Comparison of ENCODE assay signal across 11 cellular contexts in genomic region chr2:231685349-231686191, GRCh38. TPM values are rescaled to one million over a fixed set of nuclear protein-coding genes. Genes with fewer than 3 reads are reported as not detected.
DNase-seq lines count a peak whose midpoint lies in the region; ATAC-seq and TF ChIP-seq lines count a peak whose summit lies in the region.
"Had no signal": no experiment of that assay in that cellular context is flagged by ENCODE, and none has a peak within 500 bp of the region (broad histone marks: within the 10 kb centered on the region; RNA-seq: fewer than 3 reads in every experiment).

No MANE protein-coding gene starts in this region.

- H3K4ac ChIP-seq in mesendoderm (ENCODE audit: low read depth, low read length): no peak overlapping the region

- H3K56ac ChIP-seq in mesendoderm (ENCODE audit: low read length): peak overlapping the region; percentile 75

- peak; percentile 62 for DNase-seq in WERI-Rb-1
- DNase-seq in mesendoderm: peak; percentile 65
- DNase-seq in dedifferentiated amniotic fluid mesenchymal stem cell (ENCODE audit: extremely low spot score): no peak
- no peak for DNase-seq in NCI-H345 treated with DMSO at 0.1 percent for 48 hours (lab: John Stamatoyannopoulos, UW; ENCODE audit: unreplicated experiment)
- DNase-seq: activated T-cell treated with anti-CD3 and anti-CD28 coated beads, Interleukin-2, amount 50 U/mL, for 72 hours; GM23248 had no signal

- H2BK120ac ChIP-seq in mesendoderm (ENCODE audit: low read depth, low read length): no peak overlapping the region

- peak overlapping the region; percentile 92 for H2AK5ac ChIP-seq in mesendoderm (ENCODE audit: low read length)

- no peaks in the 10 kb centered on the region; a peak in 1 of 22 replicates for H4K20me1 ChIP-seq in BLaER1 treated with 17β-estradiol and CSF1 and Interleukin-3, amounts not matched to agents 10 nM and 100 nM

- CTCF ChIA-PET in HEK293 (lab: Yijun Ruan, JAX): interaction anchor here (0.5 to 11.4 kb wide), 9 partner anchors 9 to 91 kb away, joined by 3 to 85 read pairs (median 14); no protein-coding TSS in a partner anchor

- no peak overlapping the region for H2BK15ac ChIP-seq in mesendoderm (replicated peaks; ENCODE audit: low read depth)

- H3K9ac ChIP-seq in BLaER1 treated with 17β-estradiol and CSF1 and Interleukin-3, amounts not matched to agents 10 nM and 100 nM: peak overlapping the region in 9 of 11 experiments; percentile 15 to 98 (median 96); a peak in 19 of 22 replicates
- H3K9ac ChIP-seq in mesendoderm (ENCODE audit: low read length): no peak overlapping the region
- H3K9ac ChIP-seq: GM23248 had no signal

- TF ChIP-seq CTCF in HEK293 (tag by site-specific recombination; IDR thresholded peaks at IDR 0.05): peak; percentile 54
- peak; percentile 62 for TF ChIP-seq CTCF in WERI-Rb-1 (IDR thresholded peaks at IDR 0.05; ENCODE audit: low read depth, low read length)

- POLR2A ChIA-PET in HEK293 (lab: Yijun Ruan, JAX): interaction anchor here (1.1 to 5.5 kb wide), 2 partner anchors 23 to 28 kb away, joined by 3 to 41 read pairs; partner anchors contain the start of gene PTMA

- no peak overlapping the region for H4K5ac ChIP-seq in mesendoderm (ENCODE audit: low read length)

- no peaks in the 10 kb centered on the region for H3K9me3 ChIP-seq in BLaER1 treated with 17β-estradiol and CSF1 and Interleukin-3, amounts not matched to agents 10 nM and 100 nM (replicated peaks in 1 of 11)
- H3K9me3 ChIP-seq in HEK293 (ENCODE audit: control insufficient read depth, insufficient read depth, low read depth, low read length) (no peaks in the 10 kb centered on the region), WERI-Rb-1 (ENCODE audit: severe bottlenecking) (no peaks in the 10 kb centered on the region)

- no peaks in the 10 kb centered on the region for H3K79me1 ChIP-seq in mesendoderm (ENCODE audit: low read length)

- H3K4me3 ChIP-seq in BLaER1 treated with 17β-estradiol and CSF1 and Interleukin-3, amounts not matched to agents 10 nM and 100 nM: peak overlapping the region in 7 of 10 experiments; percentile 19 to 59 (median 47); a peak in 12 of 20 replicates
- H3K4me3 ChIP-seq in HEK293 (ENCODE audit: low read depth, low read length): no peak overlapping the region
- H3K4me3 ChIP-seq in WERI-Rb-1 (ENCODE audit: low read depth, low read length): no peak overlapping the region
- no peak overlapping the region for H3K4me3 ChIP-seq in mesendoderm (ENCODE audit: low read length)
- H3K4me3 ChIP-seq: GM23248 had no signal

- no peaks in the 10 kb centered on the region for H3K36me3 ChIP-seq in BLaER1 treated with 17β-estradiol and CSF1 and Interleukin-3, amounts not matched to agents 10 nM and 100 nM
- H3K36me3 ChIP-seq in HEK293 (ENCODE audit: control insufficient read depth in 2 of 2, insufficient read depth in 1 of 2, low read length in 2 of 2) (no peaks in the 10 kb centered on the region), WERI-Rb-1 (no peaks in the 10 kb centered on the region), mesendoderm (ENCODE audit: control insufficient read depth, insufficient read depth, low read length) (no peaks in the 10 kb centered on the region)

- H2BK5ac ChIP-seq in mesendoderm (ENCODE audit: low read length): no peak overlapping the region

- peak overlapping the region in 9 of 11 experiments; percentile 61 to 100 (median 98); a peak in 17 of 22 replicates for H3K27ac ChIP-seq in BLaER1 treated with 17β-estradiol and CSF1 and Interleukin-3, amounts not matched to agents 10 nM and 100 nM
- H3K27ac ChIP-seq in HEK293 (ENCODE audit: extremely low read depth, low read depth, low read length): no peak overlapping the region
- H3K27ac ChIP-seq in WERI-Rb-1: no peak overlapping the region
- H3K27ac ChIP-seq in mesendoderm (ENCODE audit: low read depth, low read length): no peak overlapping the region
- H3K27ac ChIP-seq: epithelial cell of prostate, GM23248 had no signal

- no CpG with 5 or more reads among the region's 20 CpGs for WGBS in mesendoderm (ENCODE audit: extremely low coverage, insufficient coverage, low lambda C conversion rate)

- H3K79me2 ChIP-seq in mesendoderm (ENCODE audit: control insufficient read depth, insufficient read depth, low read length): no peaks in the 10 kb centered on the region

- no peaks in the 10 kb centered on the region for H3K27me3 ChIP-seq in BLaER1 treated with 17β-estradiol and CSF1 and Interleukin-3, amounts not matched to agents 10 nM and 100 nM
- H3K27me3 ChIP-seq in WERI-Rb-1 (ENCODE audit: insufficient read depth, low read depth, severe bottlenecking) (no peaks in the 10 kb centered on the region), mesendoderm (ENCODE audit: insufficient read depth, low read length, poor library complexity) (no peaks in the 10 kb centered on the region)

- H3K18ac ChIP-seq in mesendoderm (ENCODE audit: low read length): no peak overlapping the region

- H4K8ac ChIP-seq in mesendoderm (ENCODE audit: low read depth, low read length): no peak overlapping the region

- no peak for ATAC-seq in GM19351 (IDR thresholded peaks at IDR 0.05; ENCODE audit: unreplicated experiment)
- ATAC-seq in HG02610 (IDR thresholded peaks at IDR 0.05; ENCODE audit: unreplicated experiment): no peak
- ATAC-seq: activated T-cell treated with anti-CD3 and anti-CD28 coated beads, Interleukin-2, amount 50 U/mL, for 72 hours had no signal

- H3K4me1 ChIP-seq in BLaER1 treated with 17β-estradiol and CSF1 and Interleukin-3, amounts not matched to agents 10 nM and 100 nM: peaks cover 68 to 92% (median 83%) of the 10 kb centered on the region in 10 experiments
- peaks cover 5% of the 10 kb centered on the region for H3K4me1 ChIP-seq in HEK293 (ENCODE audit: control insufficient read depth, insufficient read depth, low read length)
- peaks cover 9% of the 10 kb centered on the region for H3K4me1 ChIP-seq in mesendoderm (ENCODE audit: control insufficient read depth, low read depth, low read length)

- H3K23ac ChIP-seq in mesendoderm (ENCODE audit: low read length): no peak overlapping the region

- peak overlapping the region; percentile 65 to 100 (median 87) for H3K4me2 ChIP-seq in BLaER1 treated with 17β-estradiol and CSF1 and Interleukin-3, amounts not matched to agents 10 nM and 100 nM
- no peak overlapping the region for H3K4me2 ChIP-seq in mesendoderm (ENCODE audit: low read length)

TF ChIP-seq in HEK293, 187 proteins besides CTCF, POLR2A, EP300 and RAD21:
- peak; percentile 32; the same call in 1 of the 2 replicates for TF ChIP-seq ZBTB8A (tag by site-specific recombination; IDR thresholded peaks at IDR 0.05)
- no peak for TF ChIP-seq YY1 (tag by site-specific recombination; IDR thresholded peaks at IDR 0.05)
- no peak for TF ChIP-seq ATF2 (tag by site-specific recombination; IDR thresholded peaks at IDR 0.05; ENCODE audit: low read depth)
- no peak for TF ChIP-seq ZNF24 (tag by site-specific recombination; IDR thresholded peaks at IDR 0.05)

RNA-seq across cellular contexts. Expression of gene PTMA, which starts 22.8 kb away (rescaled TPM):
- 4,557 TPM for polyA plus RNA-seq in mesendoderm (2013, experiment 1 of 2)
- polyA plus RNA-seq in mesendoderm (2013, experiment 2 of 2): 4,676 TPM

Comparison
In these comparisons a context has a peak if more than half of its experiments do, and no peak if none do; other contexts are left out.
1. H3K27ac ChIP-seq: peak in BLaER1 treated with 17β-estradiol and CSF1 and Interleukin-3, amounts not matched to agents 10 nM and 100 nM (9 of 11); none in HEK293 (single experiment), WERI-Rb-1 (single experiment) and mesendoderm (single experiment).
2. H3K4me3 ChIP-seq: peak in BLaER1 treated with 17β-estradiol and CSF1 and Interleukin-3, amounts not matched to agents 10 nM and 100 nM (7 of 10); none in HEK293 (single experiment), WERI-Rb-1 (single experiment) and mesendoderm (single experiment).
3. DNase-seq: peak in WERI-Rb-1 (single experiment) and mesendoderm (single experiment); none in dedifferentiated amniotic fluid mesenchymal stem cell (single experiment) and NCI-H345 treated with DMSO at 0.1 percent for 48 hours (single experiment).